ENCODE assay signal across 8 cellular contexts in the genomic region with DNA sequence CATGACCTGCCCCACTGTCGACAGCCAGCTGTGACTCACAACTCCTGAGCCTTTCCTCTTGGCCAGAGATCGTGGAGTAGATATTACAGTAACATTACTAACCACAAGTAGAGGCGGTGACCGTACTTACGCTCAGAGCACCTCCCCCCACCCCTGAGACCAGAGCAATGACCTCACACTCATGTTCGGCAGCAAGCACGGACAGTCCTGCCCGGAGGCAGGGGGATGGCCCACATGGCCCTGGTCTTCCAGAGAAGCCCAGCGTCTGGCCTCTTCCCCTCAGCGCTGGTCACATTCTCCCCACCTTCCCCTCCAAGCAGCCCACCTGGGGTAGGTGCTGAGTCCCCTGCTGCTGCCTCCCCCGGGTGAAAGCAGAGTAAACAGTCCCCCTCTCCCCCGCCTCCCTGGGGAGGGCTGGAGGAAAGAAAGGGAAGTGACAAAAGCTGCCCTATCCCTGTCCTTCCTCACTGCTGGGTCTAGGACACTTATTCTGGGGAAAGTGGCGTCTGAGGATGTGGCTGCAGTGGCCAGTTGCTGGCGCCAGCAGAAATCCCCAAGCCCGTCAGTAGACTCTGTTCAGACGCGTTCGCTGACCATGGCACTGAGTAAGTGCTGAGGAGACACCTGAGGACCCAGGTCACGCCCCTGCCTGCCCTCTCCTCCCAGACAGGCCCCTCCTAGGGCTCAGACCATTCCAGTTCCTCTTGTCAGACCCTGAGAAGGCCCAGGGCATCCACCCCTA.
DNase-seq lines count a peak whose midpoint lies in the region; ATAC-seq and TF ChIP-seq lines count a peak whose summit lies in the region.

No MANE protein-coding gene starts in this region.

- TF ChIP-seq CTCF in lung (IDR thresholded peaks at IDR 0.05; ENCODE audit: control extremely low read depth, extremely low read depth): no peak

- no peak overlapping the region for H3K4me3 Mint-ChIP-seq in central memory CD8-positive, alpha-beta T cell

- ATAC-seq in activated naive CD4-positive, alpha-beta T cell treated with anti-CD3 and anti-CD28 coated beads, Interleukin-2, amount 50 U/mL, for 72 hours: peak; percentile 75 to 93
- peak; percentile 46 for ATAC-seq in HG03571 (IDR thresholded peaks at IDR 0.05; ENCODE audit: unreplicated experiment)
- ATAC-seq in central memory CD8-positive, alpha-beta T cell (replicated peaks; ENCODE audit: extremely low read depth, poor library complexity, severe bottlenecking): peak; percentile 58
- peak; percentile 89 for ATAC-seq in lung (ENCODE audit: insufficient read depth, low FRiP score)
- no peak for ATAC-seq in GM19328 (IDR thresholded peaks at IDR 0.05; ENCODE audit: unreplicated experiment)

- H3K9me3 ChIP-seq in lung (ENCODE audit: control insufficient read depth in 2 of 2, insufficient read depth in 1 of 2, low read length in 1 of 2): no peaks in the 10 kb centered on the region

- H3K27me3 Mint-ChIP-seq in central memory CD8-positive, alpha-beta T cell: peaks cover 7% of the 10 kb centered on the region

- H3K4me3 ChIP-seq in lung (no peak overlapping the region), urinary bladder (ENCODE audit: low read depth, low read length) (no peak overlapping the region), H7 (ENCODE audit: insufficient read depth, low read depth, low read length) (no peak overlapping the region)

- H3K27ac Mint-ChIP-seq in activated naive CD4-positive, alpha-beta T cell treated with anti-CD3 and anti-CD28 coated beads, Interleukin-2, amount 50 U/mL, for 72 hours: peak overlapping the region in 1 of 2 donors; percentile 80
- no peak overlapping the region for H3K27ac Mint-ChIP-seq in central memory CD8-positive, alpha-beta T cell (ENCODE audit: low read depth)

- WGBS in lung, 2 donors: 23 to 31% methylated on average over 19 of the region's 19 CpGs
- WGBS in urinary bladder: 39% methylated on average over 19 of the region's 19 CpGs

- peaks cover 0 to 7% of the 10 kb centered on the region in 2 donors for H3K36me3 Mint-ChIP-seq in activated naive CD4-positive, alpha-beta T cell treated with anti-CD3 and anti-CD28 coated beads, Interleukin-2, amount 50 U/mL, for 72 hours
- H3K36me3 Mint-ChIP-seq in central memory CD8-positive, alpha-beta T cell (ENCODE audit: insufficient read depth): peaks cover 2% of the 10 kb centered on the region

- H3K27me3 ChIP-seq in lung (ENCODE audit: control insufficient read depth, insufficient read depth) (no peaks in the 10 kb centered on the region), H7 (ENCODE audit: control insufficient read depth, insufficient read depth, low read length) (no peaks in the 10 kb centered on the region)

- H3K9me3 Mint-ChIP-seq in activated naive CD4-positive, alpha-beta T cell treated with anti-CD3 and anti-CD28 coated beads, Interleukin-2, amount 50 U/mL, for 72 hours: peaks cover 5% of the 10 kb centered on the region in 2 donors
- no peaks in the 10 kb centered on the region for H3K9me3 Mint-ChIP-seq in central memory CD8-positive, alpha-beta T cell

- peak overlapping the region; percentile 51 to 93 for H3K27ac ChIP-seq in lung (ENCODE audit: low read depth in 1 of 2, low read length in 1 of 2)
- peak overlapping the region; percentile 91 for H3K27ac ChIP-seq in urinary bladder (ENCODE audit: low read depth)

- H3K4me1 ChIP-seq in lung (ENCODE audit: control insufficient read depth in 2 of 2, insufficient read depth in 2 of 2, low read length in 2 of 2) (peaks cover 10 to 21% of the 10 kb centered on the region in 2 donors), urinary bladder (ENCODE audit: insufficient read depth) (no peaks in the 10 kb centered on the region)

- peaks cover 10% of the 10 kb centered on the region for H3K4me1 Mint-ChIP-seq in central memory CD8-positive, alpha-beta T cell

- H3K36me3 ChIP-seq in lung (ENCODE audit: control insufficient read depth in 2 of 2, insufficient read depth in 2 of 2, low read length in 2 of 2) (no peaks in the 10 kb centered on the region), urinary bladder (ENCODE audit: insufficient read depth) (no peaks in the 10 kb centered on the region), H7 (replicated peaks; ENCODE audit: control insufficient read depth, insufficient read depth, low read length) (no peaks in the 10 kb centered on the region)

- DNase-seq in activated naive CD4-positive, alpha-beta T cell treated with anti-CD3 and anti-CD28 coated beads, Interleukin-2, amount 50 U/mL, for 72 hours (ENCODE audit: low spot score in 2 of 2): peak in 1 of 2 donors; percentile 72
- no peak for DNase-seq in activated naive CD4-positive, alpha-beta T cell treated with anti-CD3 and anti-CD28 coated beads, Interleukin-2, amount 50 U/mL, for 16 hours
- no peak for DNase-seq in central memory CD8-positive, alpha-beta T cell (ENCODE audit: low spot score in 2 of 2)
- peak; percentile 88 for DNase-seq in lung (ENCODE audit: low spot score)
- DNase-seq in H7: no peak
